ENCODE assay signal across 9 cellular contexts in genomic region chr14:63922696-63923421, GRCh38.
DNase-seq lines count a peak whose midpoint lies in the region; ATAC-seq and TF ChIP-seq lines count a peak whose summit lies in the region.
"Had no signal": no experiment of that assay in that cellular context is flagged by ENCODE, and none has a peak within 500 bp of the region (broad histone marks: within the 10 kb centered on the region; RNA-seq: fewer than 3 reads in every experiment).

No MANE protein-coding gene starts in this region.

- DNase-seq in Calu3 (peak; percentile 69), NCI-H2196 (lab: John Stamatoyannopoulos, UW; ENCODE audit: unreplicated experiment) (peak; percentile 26), epithelial cell of prostate (ENCODE audit: low read depth, low spot score) (peak; percentile 99), natural killer cell (no peak), erythroblast (lab: John Stamatoyannopoulos, UW) (no peak)
- no peak for DNase-seq in activated CD4-positive, alpha-beta memory T cell treated with anti-CD3 and anti-CD28 coated beads for 36 hours
- DNase-seq: SK-N-SH had no signal

- H3K4me3 Mint-ChIP-seq in Calu3 (ENCODE audit: low read depth, unreplicated experiment) (peak overlapping the region; percentile 38), natural killer cell (no peak overlapping the region)
- no peak overlapping the region for H3K4me3 Mint-ChIP-seq in activated CD4-positive, alpha-beta memory T cell treated with anti-CD3 and anti-CD28 coated beads for 36 hours

- intact Hi-C loops in Calu3 (cut with micrococcal nuclease; ENCODE audit: unreplicated experiment) (loop anchor here (2.0 kb wide), 2 partner anchors 28 to 58 kb away; no protein-coding TSS in a partner anchor), natural killer cell (cut with micrococcal nuclease) (no loop called here)
- intact Hi-C loops in activated CD4-positive, alpha-beta memory T cell treated with anti-CD3 and anti-CD28 coated beads for 36 hours (cut with micrococcal nuclease), result no loop called here

- H3K36me3 Mint-ChIP-seq in Calu3 (ENCODE audit: insufficient read depth, unreplicated experiment), result peaks cover 14% of the 10 kb centered on the region
- H3K36me3 Mint-ChIP-seq in natural killer cell, result no peaks in the 10 kb centered on the region
- H3K36me3 Mint-ChIP-seq in activated CD4-positive, alpha-beta memory T cell treated with anti-CD3 and anti-CD28 coated beads for 36 hours, result peaks cover 11% of the 10 kb centered on the region

- CTCF ChIA-PET in Calu3 (lab: Charles Lee), result interaction anchor here (0.5 to 2.1 kb wide), 8 partner anchors 11 to 70 kb away, joined by 3 to 8 read pairs (median 5); partner anchors contain the start of gene SYNE2
- CTCF ChIA-PET in activated CD4-positive, alpha-beta memory T cell treated with anti-CD3 and anti-CD28 coated beads for 36 hours (lab: Charles Lee), result interaction anchor here (0.7 kb wide), 1 partner anchor 473 kb away, joined by 3 read pairs; no protein-coding TSS in a partner anchor

- POLR2A ChIA-PET in activated CD4-positive, alpha-beta memory T cell treated with anti-CD3 and anti-CD28 coated beads for 36 hours (lab: Charles Lee), result no interaction called here

- H3K9me3 Mint-ChIP-seq in Calu3 (ENCODE audit: low read depth, unreplicated experiment), result peaks cover 8% of the 10 kb centered on the region
- H3K9me3 Mint-ChIP-seq in natural killer cell, result no peaks in the 10 kb centered on the region
- H3K9me3 Mint-ChIP-seq in activated CD4-positive, alpha-beta memory T cell treated with anti-CD3 and anti-CD28 coated beads for 36 hours, result peaks cover 2% of the 10 kb centered on the region

- TF ChIP-seq CTCF in Calu3 (IDR thresholded peaks at IDR 0.05; ENCODE audit: unreplicated experiment), result no peak
- TF ChIP-seq CTCF in natural killer cell (IDR thresholded peaks at IDR 0.05), result no peak

- no peaks in the 10 kb centered on the region for H3K27me3 Mint-ChIP-seq in Calu3 (ENCODE audit: unreplicated experiment)
- H3K27me3 Mint-ChIP-seq in natural killer cell (ENCODE audit: low read depth in 2 of 2), result no peaks in the 10 kb centered on the region
- no peaks in the 10 kb centered on the region for H3K27me3 Mint-ChIP-seq in activated CD4-positive, alpha-beta memory T cell treated with anti-CD3 and anti-CD28 coated beads for 36 hours

- H3K4me1 Mint-ChIP-seq in Calu3 (ENCODE audit: low read depth, unreplicated experiment) (peaks cover 18% of the 10 kb centered on the region), natural killer cell (peaks cover 28 to 31% of the 10 kb centered on the region in 2 donors)
- H3K4me1 Mint-ChIP-seq in activated CD4-positive, alpha-beta memory T cell treated with anti-CD3 and anti-CD28 coated beads for 36 hours (ENCODE audit: low read depth), result peaks cover 18% of the 10 kb centered on the region

- ATAC-seq in natural killer cell (peak; percentile 24 to 81 (median 63)), GM19035 (IDR thresholded peaks at IDR 0.05; ENCODE audit: unreplicated experiment) (no peak), HG03097 (IDR thresholded peaks at IDR 0.05; ENCODE audit: low FRiP score, unreplicated experiment) (no peak)

- no peak for TF ChIP-seq POLR2A in erythroblast (IDR thresholded peaks at IDR 0.05; ENCODE audit: low read length)

- TSS peak; percentile 99 for BruUV-seq in Calu3 (replicated peaks; lab: Mats Ljungman, UMichigan)

- peak overlapping the region; percentile 89 for H3K27ac ChIP-seq in epithelial cell of prostate

- H3K27ac Mint-ChIP-seq in Calu3 (ENCODE audit: unreplicated experiment) (no peak overlapping the region), natural killer cell (peak overlapping the region in 1 of 2 donors; percentile 74)
- H3K27ac Mint-ChIP-seq in activated CD4-positive, alpha-beta memory T cell treated with anti-CD3 and anti-CD28 coated beads for 36 hours, result no peak overlapping the region

Comparison
In these comparisons a context has a peak if more than half of its experiments do, and no peak if none do; other contexts are left out.
1. DNase-seq: peak in Calu3 (single experiment), NCI-H2196 (single experiment) and epithelial cell of prostate (single experiment); none in natural killer cell (single experiment), erythroblast (0 of 2) and activated CD4-positive, alpha-beta memory T cell treated with anti-CD3 and anti-CD28 coated beads for 36 hours (single experiment).
2. ATAC-seq: peak in natural killer cell (3 of 3); none in GM19035 (single experiment) and HG03097 (single experiment).